ENCODE assay signal across 8 cellular contexts in the genomic region with DNA sequence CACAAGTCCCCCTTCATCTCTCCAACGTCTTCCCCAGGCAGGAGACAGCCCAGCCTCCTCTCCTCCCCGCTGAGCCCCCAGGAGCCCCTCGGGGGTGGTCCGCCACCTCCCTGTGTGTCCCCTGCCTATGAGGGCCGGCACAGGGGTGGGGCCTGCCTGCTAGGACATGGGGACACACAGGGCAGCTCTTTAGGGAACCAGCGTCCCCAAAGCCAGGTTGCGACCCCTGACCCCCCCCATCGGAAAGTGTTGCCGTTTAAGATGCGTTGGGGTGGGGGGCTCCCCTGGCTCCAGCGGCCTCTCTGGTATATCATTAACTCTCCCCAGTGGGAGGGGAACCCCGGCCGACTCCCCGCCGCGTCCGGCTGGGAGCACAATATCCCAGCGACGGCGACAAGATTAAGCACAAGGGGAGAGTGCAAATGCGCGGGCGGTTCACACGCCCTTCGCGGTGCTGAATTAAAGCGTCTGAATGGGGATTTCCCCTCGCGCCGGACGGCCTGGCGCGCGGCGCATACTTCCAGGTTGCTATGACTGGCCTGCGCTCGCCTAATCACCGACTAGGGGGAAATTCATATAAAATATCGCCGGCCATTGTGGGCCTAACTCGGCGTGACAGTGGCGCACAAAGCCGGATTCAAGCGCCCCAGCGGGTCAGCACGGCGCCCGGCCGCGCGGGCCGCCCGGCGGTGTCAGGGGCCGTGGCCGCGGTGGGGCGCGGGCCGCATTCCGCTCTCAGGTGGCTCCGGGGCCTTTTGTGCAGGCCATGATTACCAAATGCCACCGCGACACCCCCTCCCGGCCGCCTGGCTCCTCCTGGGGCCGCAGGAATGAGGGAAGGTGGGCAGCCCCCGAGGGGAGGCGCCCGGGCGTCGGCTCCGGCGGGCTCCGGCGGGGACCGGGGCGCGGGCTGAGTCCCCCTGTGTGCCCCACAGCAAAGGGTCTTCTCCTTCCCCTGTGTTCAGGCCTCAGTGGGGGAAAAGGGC. TPM values are rescaled to one million over a fixed set of nuclear protein-coding genes. Genes with fewer than 3 reads are reported as not detected.
DNase-seq lines count a peak whose midpoint lies in the region; ATAC-seq, FAIRE-seq and TF ChIP-seq lines count a peak whose summit lies in the region.

No MANE protein-coding gene starts in this region.

- H3K27ac Mint-ChIP-seq in activated naive CD4-positive, alpha-beta T cell treated with anti-CD3 and anti-CD28 coated beads for 36 hours = no peak overlapping the region

- WGBS in K562 (ENCODE audit: insufficient coverage, low coverage, missing lambda C conversion rate) = 9% methylated on average over 75 of the region's 80 CpGs
- 7% methylated on average over 80 of the region's 80 CpGs for WGBS in mesenchymal stem cell

- peaks cover 3% of the 10 kb centered on the region for H3K36me3 Mint-ChIP-seq in activated naive CD4-positive, alpha-beta T cell treated with anti-CD3 and anti-CD28 coated beads for 36 hours (ENCODE audit: low read depth)

- no peak overlapping the region for H3K4me3 ChIP-seq in K562
- H3K4me3 ChIP-seq in mesenchymal stem cell (ENCODE audit: insufficient read depth in 1 of 2, low read depth in 1 of 2, low read length in 2 of 2) = no peak overlapping the region
- peak overlapping the region; percentile 25 for H3K4me3 ChIP-seq in upper lobe of right lung

- no peak overlapping the region for H2BK12ac ChIP-seq in mesenchymal stem cell (ENCODE audit: low read length in 2 of 2)

- no peak overlapping the region for H2AK5ac ChIP-seq in mesenchymal stem cell (ENCODE audit: low read length, severe bottlenecking)

- H3K27ac ChIP-seq in K562 (ENCODE audit: extremely low read depth, low read depth, low read length) (no peak overlapping the region), mesenchymal stem cell (ENCODE audit: low read length, poor library complexity, severe bottlenecking) (no peak overlapping the region), upper lobe of right lung (peak overlapping the region; percentile 11)

- H3K9ac ChIP-seq in K562 (ENCODE audit: insufficient read depth in 1 of 2, low read depth in 2 of 2, low read length in 2 of 2) (peak overlapping the region in 1 of 2 experiments; percentile 60; a peak in 2 of 4 replicates), mesenchymal stem cell (ENCODE audit: low read length) (no peak overlapping the region)

- H3K9me3 ChIP-seq in K562 (replicated peaks; ENCODE audit: control insufficient read depth, insufficient read depth, low read depth, low read length) = no peaks in the 10 kb centered on the region
- H3K9me3 ChIP-seq in mesenchymal stem cell (ENCODE audit: control insufficient read depth, low read length) = peaks cover 7% of the 10 kb centered on the region
- H3K9me3 ChIP-seq in upper lobe of right lung = no peaks in the 10 kb centered on the region

- FAIRE-seq in K562 (lab: Jason Lieb, UNC) = no peak

- BruUV-seq in K562 (replicated peaks; lab: Mats Ljungman, UMichigan) = no TSS peak

- CTCF ChIA-PET in activated naive CD4-positive, alpha-beta T cell treated with anti-CD3 and anti-CD28 coated beads for 36 hours (lab: Charles Lee) = no interaction called here
- CTCF ChIA-PET in K562 (lab: Yijun Ruan, JAX; ENCODE audit: low intra/inter-chr PET ratio) = no interaction called here

- H3K27me3 ChIP-seq in K562 (ENCODE audit: control insufficient read depth in 2 of 2, insufficient read depth in 2 of 2, low read length in 2 of 2) (peaks cover 23 to 58% of the 10 kb centered on the region in 2 experiments; a peak in 4 of 5 replicates), mesenchymal stem cell (ENCODE audit: control insufficient read depth in 1 of 2, insufficient read depth in 1 of 2, low read length in 2 of 2) (peaks cover 34 to 68% of the 10 kb centered on the region in 2 experiments), upper lobe of right lung (peaks cover 41% of the 10 kb centered on the region)

- H2BK120ac ChIP-seq in mesenchymal stem cell (ENCODE audit: low read depth, low read length) = no peak overlapping the region

- peak; percentile 68 for DNase-seq in activated naive CD4-positive, alpha-beta T cell treated with anti-CD3 and anti-CD28 coated beads for 36 hours
- no peak for DNase-seq in activated naive CD4-positive, alpha-beta T cell treated with anti-CD3 and anti-CD28 coated beads, Interleukin-2, amount 50 U/mL, for 16 hours
- peak in 1 of 4 experiments; percentile 20 for DNase-seq in K562 (ENCODE audit: extremely low read depth in 1 of 4, low spot score in 3 of 4)
- DNase-seq in mesenchymal stem cell = peak; percentile 1
- peak; percentile 72 for DNase-seq in upper lobe of right lung
- no peak for DNase-seq in NCI-H1105 treated with DMSO at 0.1 percent for 48 hours (lab: John Stamatoyannopoulos, UW)
- DNase-seq in NCI-H1930 (lab: John Stamatoyannopoulos, UW) = no peak

- POLR2A ChIA-PET in K562 (lab: Yijun Ruan, JAX) = no interaction called here

- H3K4me1 Mint-ChIP-seq in activated naive CD4-positive, alpha-beta T cell treated with anti-CD3 and anti-CD28 coated beads for 36 hours (ENCODE audit: low read depth) = no peaks in the 10 kb centered on the region

- TF ChIP-seq EP300 in K562 (IDR thresholded peaks at IDR 0.05; ENCODE audit: low read length) = no peak

- H3K4ac ChIP-seq in mesenchymal stem cell (ENCODE audit: low read depth in 1 of 2, low read length in 2 of 2) = no peak overlapping the region

- no peak overlapping the region for H2BK5ac ChIP-seq in mesenchymal stem cell (ENCODE audit: low read depth, low read length, poor library complexity, severe bottlenecking)

- H3K18ac ChIP-seq in mesenchymal stem cell (ENCODE audit: low read depth in 1 of 2, low read length in 2 of 2) = no peak overlapping the region

- H3K27me3 Mint-ChIP-seq in activated naive CD4-positive, alpha-beta T cell treated with anti-CD3 and anti-CD28 coated beads for 36 hours (ENCODE audit: low read depth) = peaks cover 28% of the 10 kb centered on the region

- H4K91ac ChIP-seq in mesenchymal stem cell (ENCODE audit: low read length) = no peak overlapping the region

- H3K4me1 ChIP-seq in K562 (replicated peaks in 1 of 2; ENCODE audit: control insufficient read depth in 2 of 2, insufficient read depth in 2 of 2, low read length in 2 of 2) = peaks cover 0 to 18% of the 10 kb centered on the region in 2 experiments; a peak in 2 of 5 replicates
- H3K4me1 ChIP-seq in mesenchymal stem cell (ENCODE audit: control insufficient read depth, insufficient read depth, low read depth, low read length) = no peaks in the 10 kb centered on the region
- peaks cover 8% of the 10 kb centered on the region for H3K4me1 ChIP-seq in upper lobe of right lung

- no peak overlapping the region for H2BK15ac ChIP-seq in mesenchymal stem cell (ENCODE audit: low read depth, poor library complexity, severe bottlenecking)

- peak; percentile 95 for ATAC-seq in HG03432 (IDR thresholded peaks at IDR 0.05; ENCODE audit: unreplicated experiment)
- peak; percentile 53 for ATAC-seq in K562
- peak; percentile 67 for ATAC-seq in upper lobe of right lung

- no peak overlapping the region for H3K14ac ChIP-seq in mesenchymal stem cell (ENCODE audit: low read length in 2 of 2)

- TF ChIP-seq RAD21 in K562 (CRISPR knock-in tag; conservative IDR thresholded peaks at IDR 0.05 in 1 of 2, IDR thresholded peaks at IDR 0.05 in 1 of 2) = no peak

- peak overlapping the region; percentile 19 for H3K4me3 Mint-ChIP-seq in activated naive CD4-positive, alpha-beta T cell treated with anti-CD3 and anti-CD28 coated beads for 36 hours

- H3K79me2 ChIP-seq in K562 (ENCODE audit: control insufficient read depth, insufficient read depth, low read length) = no peaks in the 10 kb centered on the region

- H3K36me3 ChIP-seq in K562 (ENCODE audit: control insufficient read depth, insufficient read depth, low read length) (no peaks in the 10 kb centered on the region), mesenchymal stem cell (ENCODE audit: control insufficient read depth in 1 of 2, insufficient read depth in 2 of 2, low read depth in 1 of 2, low read length in 2 of 2) (no peaks in the 10 kb centered on the region), upper lobe of right lung (no peaks in the 10 kb centered on the region)

- H3K79me1 ChIP-seq in mesenchymal stem cell (replicated peaks; ENCODE audit: low read length, poor library complexity, severe bottlenecking) = no peaks in the 10 kb centered on the region

- TF ChIP-seq CTCF in K562 (IDR thresholded peaks at IDR 0.05 in 2 of 3, conservative IDR thresholded peaks at IDR 0.05 in 1 of 3; ENCODE audit: insufficient read depth in 2 of 3, low read depth in 1 of 3, low read length in 3 of 3) = no peak
- no peak for TF ChIP-seq CTCF in upper lobe of right lung (IDR thresholded peaks at IDR 0.05)

- H4K8ac ChIP-seq in mesenchymal stem cell (ENCODE audit: low read length) = no peak overlapping the region

- intact Hi-C loops in activated naive CD4-positive, alpha-beta T cell treated with anti-CD3 and anti-CD28 coated beads for 36 hours (cut with micrococcal nuclease) = no loop called here
- intact Hi-C loops in K562 (cut with micrococcal nuclease) = no loop called here
- intact Hi-C loops in upper lobe of right lung (cut with DNase I) = no loop called here

- H4K20me1 ChIP-seq in K562 (replicated peaks; ENCODE audit: control insufficient read depth, insufficient read depth, low read length) = peaks cover 6% of the 10 kb centered on the region

- in situ Hi-C loops in K562 (cut with MboI) = no loop called here

- no peak overlapping the region for H2AFZ ChIP-seq in K562 (ENCODE audit: low read depth, low read length)
- no peak overlapping the region for H2AFZ ChIP-seq in mesenchymal stem cell (ENCODE audit: low read depth, low read length)

- no peaks in the 10 kb centered on the region for H3K9me1 ChIP-seq in K562 (ENCODE audit: control insufficient read depth, insufficient read depth, low read length)

- no peak overlapping the region for H3K4me2 ChIP-seq in K562 (ENCODE audit: insufficient read depth, low read length)
- H3K4me2 ChIP-seq in mesenchymal stem cell (ENCODE audit: low read length, poor library complexity, severe bottlenecking) = peak overlapping the region; percentile 26

- peaks cover 3% of the 10 kb centered on the region for H3K9me3 Mint-ChIP-seq in activated naive CD4-positive, alpha-beta T cell treated with anti-CD3 and anti-CD28 coated beads for 36 hours

- H3K23ac ChIP-seq in mesenchymal stem cell (ENCODE audit: low read length in 2 of 2) = no peak overlapping the region

- no peak for TF ChIP-seq POLR2A in K562 (conservative IDR thresholded peaks at IDR 0.05)

RNA-seq across cellular contexts. Expression of a gene that starts 30.9 kb away (rescaled TPM):
- total RNA-seq in activated naive CD4-positive, alpha-beta T cell treated with anti-CD3 and anti-CD28 coated beads for 36 hours = not detected
- total RNA-seq in K562 (2011; cell fraction: chromatin; rRNA removed; ENCODE audit: low replicate concordance) = not detected in 2 replicates
- not detected in 2 replicates for total RNA-seq in K562 (2011; cell fraction: nucleolus; rRNA removed)
- total RNA-seq in K562 (2011; cell fraction: nucleoplasm; rRNA removed) = not detected in 2 replicates
- total RNA-seq in K562 (2014; rRNA removed) = not detected in 2 replicates
- not detected in 2 replicates for total RNA-seq in K562 (2014; rRNA removed; fragmentation: Illumina TruSeq; extraction: Trizol)
- total RNA-seq in K562 (2015; rRNA removed; fragmentation: Illumina TruSeq; extraction: Trizol) = not detected in 2 replicates
- not detected in 2 replicates for total RNA-seq in K562 (2021)
- polyA plus RNA-seq in K562 (2011; rRNA removed) = not detected in 2 replicates
- not detected in 2 replicates for polyA plus RNA-seq in K562 (2011; cell fraction: cytosol; rRNA removed)
- polyA plus RNA-seq in K562 (2011; cell fraction: nucleus; rRNA removed) = not detected in 2 replicates
- not detected in 2 replicates for polyA plus RNA-seq in K562 (2012)
- not detected in 2 replicates for polyA plus RNA-seq in K562 (2014; fragmentation: Illumina TruSeq; extraction: Trizol)
- polyA plus RNA-seq in K562 (2014; fragmentation: Nextera tagmentation; extraction: Ambion mirVana) = not detected
- not detected in 2 replicates for polyA plus RNA-seq in K562 (2014; rRNA removed)
- polyA minus RNA-seq in K562 (2011; rRNA and poly(A)+ RNA removed) = not detected in 2 replicates
- polyA minus RNA-seq in K562 (2011; cell fraction: cytosol; rRNA and poly(A)+ RNA removed) = not detected in 2 replicates
- polyA minus RNA-seq in K562 (2011; cell fraction: nucleus; rRNA and poly(A)+ RNA removed) = not detected in 2 replicates
- not detected for polyA plus RNA-seq in mesenchymal stem cell (2013, experiment 1 of 2)
- polyA plus RNA-seq in mesenchymal stem cell (2013, experiment 2 of 2) = not detected
- 10.1 TPM for total RNA-seq in upper lobe of right lung

RNA-seq across cellular contexts. Expression of a gene that starts 44.8 kb away (rescaled TPM):
- total RNA-seq in activated naive CD4-positive, alpha-beta T cell treated with anti-CD3 and anti-CD28 coated beads for 36 hours = 100 to 1,000 TPM; 346 to 358 TPM
- total RNA-seq in K562 (2011; cell fraction: chromatin; rRNA removed; ENCODE audit: low replicate concordance) = 99.7 and 210 TPM in 2 replicates
- 245 and 251 TPM in 2 replicates for total RNA-seq in K562 (2011; cell fraction: nucleolus; rRNA removed)
- total RNA-seq in K562 (2011; cell fraction: nucleoplasm; rRNA removed) = 187 and 199 TPM in 2 replicates
- total RNA-seq in K562 (2014; rRNA removed) = 325 and 442 TPM in 2 replicates
- 120 and 140 TPM in 2 replicates for total RNA-seq in K562 (2014; rRNA removed; fragmentation: Illumina TruSeq; extraction: Trizol)
- 192 and 198 TPM in 2 replicates for total RNA-seq in K562 (2015; rRNA removed; fragmentation: Illumina TruSeq; extraction: Trizol)
- 472 and 483 TPM in 2 replicates for total RNA-seq in K562 (2021)
- 351 and 621 TPM in 2 replicates for polyA plus RNA-seq in K562 (2011; rRNA removed)
- polyA plus RNA-seq in K562 (2011; cell fraction: cytosol; rRNA removed) = 776 and 1,036 TPM in 2 replicates
- polyA plus RNA-seq in K562 (2011; cell fraction: nucleus; rRNA removed) = 257 and 274 TPM in 2 replicates
- polyA plus RNA-seq in K562 (2012) = 485 and 750 TPM in 2 replicates
- polyA plus RNA-seq in K562 (2014; fragmentation: Illumina TruSeq; extraction: Trizol) = 593 and 811 TPM in 2 replicates
- polyA plus RNA-seq in K562 (2014; fragmentation: Nextera tagmentation; extraction: Ambion mirVana) = 100 to 1,000 TPM in 1 of 2 experiments, 10 to 100 TPM in 1; 69.8 to 232 TPM
- polyA plus RNA-seq in K562 (2014; rRNA removed) = 435 and 476 TPM in 2 replicates
- 408 and 480 TPM in 2 replicates for polyA minus RNA-seq in K562 (2011; rRNA and poly(A)+ RNA removed)
- 429 and 660 TPM in 2 replicates for polyA minus RNA-seq in K562 (2011; cell fraction: cytosol; rRNA and poly(A)+ RNA removed)
- 68.0 and 128 TPM in 2 replicates for polyA minus RNA-seq in K562 (2011; cell fraction: nucleus; rRNA and poly(A)+ RNA removed)
- 366 TPM for polyA plus RNA-seq in mesenchymal stem cell (2013, experiment 1 of 2)
- 367 TPM for polyA plus RNA-seq in mesenchymal stem cell (2013, experiment 2 of 2)
- total RNA-seq in upper lobe of right lung = 397 TPM

Comparison
In these comparisons a context has a peak if more than half of its experiments do, and no peak if none do; other contexts are left out.
1. DNase-seq: peak in activated naive CD4-positive, alpha-beta T cell treated with anti-CD3 and anti-CD28 coated beads for 36 hours (single experiment), mesenchymal stem cell (single experiment) and upper lobe of right lung (single experiment); none in activated naive CD4-positive, alpha-beta T cell treated with anti-CD3 and anti-CD28 coated beads, Interleukin-2, amount 50 U/mL, for 16 hours (single experiment), NCI-H1105 treated with DMSO at 0.1 percent for 48 hours (single experiment) and NCI-H1930 (0 of 2).
2. RNA of a gene that starts 30.9 kb away (total RNA-seq): 10.1 TPM in upper lobe of right lung (single experiment); not detected in activated naive CD4-positive, alpha-beta T cell treated with anti-CD3 and anti-CD28 coated beads for 36 hours and not detected in K562; every median in the first group is over 10 times any median in the second.
3. Peak in every context shown above with its lines, with median percentiles within 50 percentile points of each other: ATAC-seq.